26 cellular contexts compared by ENCODE assay signal in the genomic region with DNA sequence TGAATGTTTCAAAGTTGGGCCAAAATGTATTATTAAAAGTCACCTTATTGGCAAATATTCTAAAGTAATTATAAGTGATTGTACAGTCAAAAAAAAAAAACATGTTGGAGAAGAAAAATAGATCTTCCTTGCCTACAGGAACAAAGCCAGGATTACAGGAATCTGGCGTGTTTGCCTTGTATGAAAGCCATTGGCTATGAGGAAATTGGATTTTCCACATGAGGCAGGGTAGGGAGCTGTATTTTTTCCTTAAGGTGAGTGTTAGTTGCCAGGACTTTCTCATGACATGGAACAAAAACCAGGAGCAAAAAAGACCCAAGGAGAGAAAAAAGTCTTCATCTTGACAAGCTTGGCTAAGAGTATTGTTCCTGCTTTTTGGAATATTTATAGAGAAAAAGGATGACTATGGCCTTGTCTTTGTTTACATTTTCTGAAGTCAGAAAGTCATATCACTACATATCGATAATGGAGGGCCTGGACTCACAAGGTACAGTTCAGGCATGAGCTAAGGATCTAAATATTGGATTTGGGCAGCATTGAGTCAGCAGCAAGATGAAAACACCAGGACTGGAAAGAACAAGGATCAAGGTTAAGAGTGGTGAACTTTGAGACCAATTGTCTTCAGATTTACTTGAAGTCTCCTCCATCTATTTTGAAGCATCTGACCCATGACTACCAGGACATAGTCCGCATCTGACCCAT.
"Had no signal": no experiment of that assay in that cellular context is flagged by ENCODE, and none has a peak within 500 bp of the region (broad histone marks: within the 10 kb centered on the region; RNA-seq: fewer than 3 reads in every experiment).

No MANE protein-coding gene starts in this region.

- ATAC-seq: activated CD4-positive, alpha-beta T cell treated with anti-CD3 and anti-CD28 coated beads for 36 hours; activated CD8-positive, alpha-beta memory T cell treated with anti-CD3 and anti-CD28 coated beads, Interleukin-2, amount 10 ng/mL, durations not matched to agents 7 days and 5 days; activated CD8-positive, alpha-beta T cell treated with anti-CD3 and anti-CD28 coated beads, Interleukin-2, amount 10 ng/mL, durations not matched to agents 7 days and 5 days; gastroesophageal sphincter; lower lobe of right lung; stimulated activated effector memory CD8-positive, alpha-beta T cell treated with anti-CD3 and anti-CD28 coated beads, Interleukin-12 subunit alpha, Interleukin-12 subunit beta, amount 100 ng/mL, for 72 hours had no signal

- DNase-seq: activated CD4-positive, alpha-beta T cell treated with anti-CD3 and anti-CD28 coated beads for 36 hours; activated CD4-positive, CD25-positive, alpha-beta regulatory T cell; activated CD8-positive, alpha-beta memory T cell treated with anti-CD3 and anti-CD28 coated beads, Interleukin-2, amount 10 ng/mL, durations not matched to agents 7 days and 5 days; activated CD8-positive, alpha-beta T cell treated with anti-CD3 and anti-CD28 coated beads, Interleukin-2, amount 10 ng/mL, durations not matched to agents 7 days and 5 days; activated effector memory CD4-positive, alpha-beta T cell treated with Interleukin-2 at 50 U/mL for 16 hours; activated naive CD4-positive, alpha-beta T cell treated with anti-CD3 and anti-CD28 coated beads for 36 hours; activated naive CD8-positive, alpha-beta T cell treated with anti-CD3 and anti-CD28 coated beads for 36 hours; adrenal gland; aorta; lower lobe of right lung; naive B cell; ovary; retina; sigmoid colon; small intestine; stimulated activated CD4-positive, alpha-beta T cell treated with anti-CD3 and anti-CD28 coated beads, Interleukin-4, amount 100 ng/mL, for 24 hours; T-helper 1 cell; upper lobe of left lung had no signal

- H3K4me3 ChIP-seq: adrenal gland, gastroesophageal sphincter, hepatocyte, lower lobe of right lung, ovary, prostate gland, sigmoid colon, upper lobe of left lung, vagina had no signal

- H3K27ac ChIP-seq: adrenal gland, gastroesophageal sphincter, hepatocyte, lower lobe of right lung, ovary, prostate gland, sigmoid colon, upper lobe of left lung, vagina had no signal

- H3K27me3 ChIP-seq: adrenal gland, gastroesophageal sphincter, hepatocyte, ovary, sigmoid colon, upper lobe of left lung, vagina had no signal

- H3K27me3 Mint-ChIP-seq: activated CD4-positive, alpha-beta T cell treated with anti-CD3 and anti-CD28 coated beads for 36 hours; activated CD8-positive, alpha-beta memory T cell treated with anti-CD3 and anti-CD28 coated beads, Interleukin-2, amount 10 ng/mL, durations not matched to agents 7 days and 5 days; activated naive CD8-positive, alpha-beta T cell treated with anti-CD3 and anti-CD28 coated beads for 36 hours; central memory CD8-positive, alpha-beta T cell; dendritic cell treated with granulocyte-macrophage colony-stimulating factor and Interleukin-4, amounts not matched to agents 40 ng/mL and 50 ng/mL, for 4 days; naive B cell; stimulated activated naive CD8-positive, alpha-beta T cell treated with anti-CD3 and anti-CD28 coated beads, Interleukin-15, Interleukin-2, amounts not matched to agents 100 ng/mL and 50 ng/mL, for 24 hours had no signal

- H3K9me3 ChIP-seq: adrenal gland, gastroesophageal sphincter, lower lobe of right lung, ovary, prostate gland, sigmoid colon, upper lobe of left lung, vagina had no signal

- H3K36me3 Mint-ChIP-seq: activated CD8-positive, alpha-beta memory T cell treated with anti-CD3 and anti-CD28 coated beads, Interleukin-2, amount 10 ng/mL, durations not matched to agents 7 days and 5 days; activated naive CD8-positive, alpha-beta T cell treated with anti-CD3 and anti-CD28 coated beads for 36 hours; naive B cell; stimulated activated effector memory CD8-positive, alpha-beta T cell treated with anti-CD3 and anti-CD28 coated beads, Interleukin-12 subunit alpha, Interleukin-12 subunit beta, amount 100 ng/mL, for 72 hours had no signal

- H3K4me1 ChIP-seq: adrenal gland, gastroesophageal sphincter, lower lobe of right lung, prostate gland, sigmoid colon, upper lobe of left lung, vagina had no signal

- H3K4me2 ChIP-seq: hepatocyte had no signal

- H2AFZ ChIP-seq: hepatocyte had no signal

- H3K79me2 ChIP-seq: hepatocyte had no signal

- H3K36me3 ChIP-seq: adrenal gland, gastroesophageal sphincter, lower lobe of right lung, ovary, prostate gland, sigmoid colon, upper lobe of left lung, vagina had no signal

- H3K9me3 Mint-ChIP-seq: stimulated activated naive CD8-positive, alpha-beta T cell treated with anti-CD3 and anti-CD28 coated beads, Interleukin-15, Interleukin-2, amounts not matched to agents 100 ng/mL and 50 ng/mL, for 24 hours had no signal

- H3K27ac Mint-ChIP-seq: activated CD4-positive, alpha-beta T cell treated with anti-CD3 and anti-CD28 coated beads for 36 hours; activated CD8-positive, alpha-beta memory T cell treated with anti-CD3 and anti-CD28 coated beads, Interleukin-2, amount 10 ng/mL, durations not matched to agents 7 days and 5 days; activated CD8-positive, alpha-beta T cell treated with anti-CD3 and anti-CD28 coated beads, Interleukin-2, amount 10 ng/mL, durations not matched to agents 7 days and 5 days; activated naive CD4-positive, alpha-beta T cell treated with anti-CD3 and anti-CD28 coated beads for 36 hours; activated naive CD8-positive, alpha-beta T cell treated with anti-CD3 and anti-CD28 coated beads for 36 hours; dendritic cell treated with granulocyte-macrophage colony-stimulating factor and Interleukin-4, amounts not matched to agents 40 ng/mL and 50 ng/mL, for 4 days; stimulated activated effector memory CD8-positive, alpha-beta T cell treated with anti-CD3 and anti-CD28 coated beads, Interleukin-12 subunit alpha, Interleukin-12 subunit beta, amount 100 ng/mL, for 72 hours; stimulated activated naive CD8-positive, alpha-beta T cell treated with anti-CD3 and anti-CD28 coated beads, Interleukin-15, Interleukin-2, amounts not matched to agents 100 ng/mL and 50 ng/mL, for 24 hours had no signal

- H3K4me3 Mint-ChIP-seq: activated CD4-positive, alpha-beta T cell treated with anti-CD3 and anti-CD28 coated beads for 36 hours; activated CD8-positive, alpha-beta memory T cell treated with anti-CD3 and anti-CD28 coated beads, Interleukin-2, amount 10 ng/mL, durations not matched to agents 7 days and 5 days; activated CD8-positive, alpha-beta T cell treated with anti-CD3 and anti-CD28 coated beads, Interleukin-2, amount 10 ng/mL, durations not matched to agents 7 days and 5 days; activated naive CD4-positive, alpha-beta T cell treated with anti-CD3 and anti-CD28 coated beads for 36 hours; activated naive CD8-positive, alpha-beta T cell treated with anti-CD3 and anti-CD28 coated beads for 36 hours; central memory CD8-positive, alpha-beta T cell; dendritic cell treated with granulocyte-macrophage colony-stimulating factor and Interleukin-4, amounts not matched to agents 40 ng/mL and 50 ng/mL, for 4 days; naive B cell; stimulated activated effector memory CD8-positive, alpha-beta T cell treated with anti-CD3 and anti-CD28 coated beads, Interleukin-12 subunit alpha, Interleukin-12 subunit beta, amount 100 ng/mL, for 72 hours; stimulated activated naive CD8-positive, alpha-beta T cell treated with anti-CD3 and anti-CD28 coated beads, Interleukin-15, Interleukin-2, amounts not matched to agents 100 ng/mL and 50 ng/mL, for 24 hours had no signal

- H3K4me1 Mint-ChIP-seq: activated CD4-positive, alpha-beta T cell treated with anti-CD3 and anti-CD28 coated beads for 36 hours; activated CD8-positive, alpha-beta memory T cell treated with anti-CD3 and anti-CD28 coated beads, Interleukin-2, amount 10 ng/mL, durations not matched to agents 7 days and 5 days; activated naive CD8-positive, alpha-beta T cell treated with anti-CD3 and anti-CD28 coated beads for 36 hours; central memory CD8-positive, alpha-beta T cell; naive B cell; stimulated activated effector memory CD8-positive, alpha-beta T cell treated with anti-CD3 and anti-CD28 coated beads, Interleukin-12 subunit alpha, Interleukin-12 subunit beta, amount 100 ng/mL, for 72 hours had no signal
